ENCODE assay signal across 8 cellular contexts in genomic region chr6:3324262-3324942, GRCh38.
A peak's percentile ranks its signal among the peaks of the same experiment; 100 is the strongest.
DNase-seq lines count a peak whose midpoint lies in the region; ATAC-seq, FAIRE-seq and TF ChIP-seq lines count a peak whose summit lies in the region.

No MANE protein-coding gene starts in this region.

- H2AFZ ChIP-seq in ACC112 (ENCODE audit: low read length, unreplicated experiment) (peak overlapping the region; percentile 66), H1 (ENCODE audit: low read length) (no peak overlapping the region)

- H3K23ac ChIP-seq in H1 (ENCODE audit: insufficient read length) = no peak overlapping the region

- H3K27ac ChIP-seq in ACC112 (ENCODE audit: low read depth, low read length) (peak overlapping the region; percentile 94), H1 (ENCODE audit: low read depth, low read length) (no peak overlapping the region)

- no peaks in the 10 kb centered on the region for H3K9me3 Mint-ChIP-seq in natural killer cell treated with Interleukin-12 subunit alpha and Interleukin-12 subunit beta and Interleukin-15 and Interleukin-18, amount 100 ng/mL, for 72 hours

- H3K23me2 ChIP-seq in H1 (ENCODE audit: low read depth, low read length) = no peaks in the 10 kb centered on the region

- peaks cover 7 to 8% of the 10 kb centered on the region in 2 donors for H3K4me1 Mint-ChIP-seq in natural killer cell treated with Interleukin-12 subunit alpha and Interleukin-12 subunit beta and Interleukin-15 and Interleukin-18, amount 100 ng/mL, for 72 hours (ENCODE audit: low read depth in 2 of 2)

- H4K91ac ChIP-seq in H1 (replicated peaks; ENCODE audit: insufficient read length, low read length) = no peak overlapping the region

- no peak for TF ChIP-seq RAD21 in H1 (IDR thresholded peaks at IDR 0.05 in 1 of 2, conservative IDR thresholded peaks at IDR 0.05 in 1 of 2; ENCODE audit: low read depth in 2 of 2, low read length in 2 of 2)

- peaks cover 0 to 2% of the 10 kb centered on the region in 2 experiments for H4K20me1 ChIP-seq in H1 (replicated peaks in 1 of 2; ENCODE audit: control insufficient read depth in 1 of 2, insufficient read depth in 2 of 2, low read length in 2 of 2)

- DNase-seq in M059J (ENCODE audit: low read depth) = peak; percentile 91
- no peak for DNase-seq in H1 (ENCODE audit: low read depth in 1 of 2, low spot score in 2 of 2)
- no peak for DNase-seq in natural killer cell treated with Interleukin-12 subunit alpha and Interleukin-12 subunit beta and Interleukin-15 and Interleukin-18, amount 100 ng/mL, for 72 hours (ENCODE audit: low spot score)
- no peak for DNase-seq in SIG-M5 treated with dmso at 0.1 percent for 504 hours (lab: John Stamatoyannopoulos, UW; ENCODE audit: unreplicated experiment)
- DNase-seq in DMS153 (lab: John Stamatoyannopoulos, UW) = no peak
- DNase-seq in D721Med (ENCODE audit: insufficient read length, low spot score) = no peak

- WGBS in H1 (ENCODE audit: extremely low coverage in 1 of 2, insufficient coverage in 1 of 2, insufficient read length in 1 of 2, insufficient replicate concordance in 2 of 2, low coverage in 1 of 2, low lambda C conversion rate in 2 of 2, missing lambda C conversion rate in 1 of 2), 2 experiments = 92% methylated on average over 12 of the region's 12 CpGs; no CpG with 5 or more reads in 1 of the 2 experiments

- H3K79me2 ChIP-seq in ACC112 (ENCODE audit: control insufficient read depth, insufficient read depth, low read length, unreplicated experiment) (no peaks in the 10 kb centered on the region), H1 (ENCODE audit: control insufficient read depth in 1 of 2, insufficient read depth in 2 of 2, low read length in 2 of 2) (no peaks in the 10 kb centered on the region; a peak in 2 of 4 replicates)

- FAIRE-seq in H1 (lab: Jason Lieb, UNC) = no peak
- no peak for FAIRE-seq in D721Med (lab: Jason Lieb, UNC)

- TF ChIP-seq POLR2A in H1 (IDR thresholded peaks at IDR 0.05; ENCODE audit: control extremely low read depth in 1 of 2, low read depth in 2 of 2, low read length in 2 of 2) = no peak

- H3K14ac ChIP-seq in H1 (ENCODE audit: insufficient read length) = no peak overlapping the region

- no peak overlapping the region for H2AK5ac ChIP-seq in H1 (ENCODE audit: low read depth, low read length)

- POLR2A ChIA-PET in H1 (lab: Charles Lee; ENCODE audit: partially characterized antibody) = interaction anchor here (1.1 kb wide), 1 partner anchor 9 kb away, joined by 3 read pairs; no protein-coding TSS in a partner anchor

- H4K5ac ChIP-seq in H1 (ENCODE audit: insufficient read length, low read depth, low read length) = no peak overlapping the region

- H3K4me3 ChIP-seq in ACC112 (ENCODE audit: low read depth, low read length) (peak overlapping the region; percentile 46), H1 (ENCODE audit: extremely low read depth in 1 of 4, insufficient read depth in 2 of 4, low read depth in 3 of 4, low read length in 4 of 4) (no peak overlapping the region)

- no peak overlapping the region for H3K9ac ChIP-seq in H1 (replicated peaks in 1 of 4; ENCODE audit: extremely low read depth in 1 of 4, low read depth in 3 of 4, low read length in 3 of 4)

- no peak overlapping the region for H2BK12ac ChIP-seq in H1 (ENCODE audit: low read depth, low read length)

- peaks cover 2% of the 10 kb centered on the region for H3K79me1 ChIP-seq in H1 (ENCODE audit: low read depth, low read length)

- no peaks in the 10 kb centered on the region for H3K36me3 Mint-ChIP-seq in natural killer cell treated with Interleukin-12 subunit alpha and Interleukin-12 subunit beta and Interleukin-15 and Interleukin-18, amount 100 ng/mL, for 72 hours

- H3K36me3 ChIP-seq in ACC112 (ENCODE audit: insufficient read depth, low read length) (no peaks in the 10 kb centered on the region), H1 (ENCODE audit: control insufficient read depth in 2 of 4, insufficient read depth in 4 of 4, low read length in 3 of 4) (peaks cover 0 to 2% (median 0%) of the 10 kb centered on the region in 4 experiments; a peak in 1 of 8 replicates)

- CTCF ChIA-PET in H1 (lab: Charles Lee; ENCODE audit: partially characterized antibody) = interaction anchor here (0.9 to 1.8 kb wide), 8 partner anchors 14 to 419 kb away, joined by 3 to 10 read pairs (median 3); no protein-coding TSS in a partner anchor

- H3K4ac ChIP-seq in H1 (replicated peaks; ENCODE audit: insufficient read length, low read depth, low read length) = no peak overlapping the region

- H2BK20ac ChIP-seq in H1 (ENCODE audit: low read length) = no peak overlapping the region

- H3K27ac Mint-ChIP-seq in natural killer cell treated with Interleukin-12 subunit alpha and Interleukin-12 subunit beta and Interleukin-15 and Interleukin-18, amount 100 ng/mL, for 72 hours = peak overlapping the region in 1 of 2 donors; percentile 49

- no peaks in the 10 kb centered on the region for H3K27me3 ChIP-seq in ACC112 (ENCODE audit: insufficient read depth, low read length)
- no peaks in the 10 kb centered on the region for H3K27me3 ChIP-seq in H1 (replicated peaks in 1 of 4; ENCODE audit: control insufficient read depth in 3 of 4, extremely low read depth in 1 of 4, insufficient read depth in 3 of 4, low read length in 3 of 4)

- H3K18ac ChIP-seq in H1 (ENCODE audit: extremely low read depth, low read length) = no peak overlapping the region

- H3K4me1 ChIP-seq in ACC112 (ENCODE audit: control insufficient read depth, insufficient read depth, low read length, unreplicated experiment) (peaks cover 23% of the 10 kb centered on the region), H1 (replicated peaks in 1 of 4; ENCODE audit: control insufficient read depth in 3 of 4, insufficient read depth in 4 of 4, low read length in 3 of 4) (peaks cover 0 to 5% (median 2%) of the 10 kb centered on the region in 4 experiments; a peak in 1 of 7 replicates)

- peak overlapping the region; percentile 48; the same call in 1 of the 2 replicates for H2BK5ac ChIP-seq in H1 (ENCODE audit: low read depth, low read length)

- H2BK15ac ChIP-seq in H1 (ENCODE audit: low read length) = no peak overlapping the region

- H3K9me3 ChIP-seq in H1 (ENCODE audit: insufficient read depth in 2 of 2, low read depth in 1 of 2, low read length in 1 of 2) = no peaks in the 10 kb centered on the region

- no peak overlapping the region for H3K56ac ChIP-seq in H1 (replicated peaks; ENCODE audit: insufficient read length, low read depth, low read length)

- no peak overlapping the region for H3K4me2 ChIP-seq in H1 (ENCODE audit: insufficient read depth in 1 of 2, low read depth in 2 of 2, low read length in 2 of 2)

- no peak overlapping the region for H3K4me3 Mint-ChIP-seq in natural killer cell treated with Interleukin-12 subunit alpha and Interleukin-12 subunit beta and Interleukin-15 and Interleukin-18, amount 100 ng/mL, for 72 hours

- no peak for TF ChIP-seq EP300 in H1 (IDR thresholded peaks at IDR 0.05; ENCODE audit: borderline replicate concordance in 1 of 2, low read depth in 2 of 2, low read length in 2 of 2)

- H3K27me3 Mint-ChIP-seq in natural killer cell treated with Interleukin-12 subunit alpha and Interleukin-12 subunit beta and Interleukin-15 and Interleukin-18, amount 100 ng/mL, for 72 hours = peaks cover 9 to 21% of the 10 kb centered on the region in 2 donors

- ATAC-seq in GM18909 (IDR thresholded peaks at IDR 0.05; ENCODE audit: poor library complexity, unreplicated experiment) = peak; percentile 66
- ATAC-seq in natural killer cell treated with Interleukin-12 subunit alpha and Interleukin-12 subunit beta and Interleukin-15 and Interleukin-18, amount 100 ng/mL, for 72 hours = peak; percentile 78 to 81

- H4K8ac ChIP-seq in H1 (ENCODE audit: extremely low read depth, insufficient read depth, low read length) = no peak overlapping the region

- no peak overlapping the region for H2BK120ac ChIP-seq in H1 (replicated peaks; ENCODE audit: low read depth, low read length)

- TF ChIP-seq CTCF in H1 (IDR thresholded peaks at IDR 0.05; ENCODE audit: control extremely low read depth in 1 of 3, insufficient read depth in 1 of 3, low read depth in 1 of 3, low read length in 3 of 3) (no peak), D721Med (IDR thresholded peaks at IDR 0.05; ENCODE audit: insufficient read depth, missing control alignments) (no peak)
